In genomic region chr12:16228067-16228466, GRCh38 we compare ENCODE assay signal across 1 cellular context.
TF ChIP-seq lines count a peak whose summit lies in the region.

No MANE protein-coding gene starts in this region.

TF ChIP-seq in GM12878, 131 proteins besides CTCF, POLR2A, EP300 and RAD21 (continued from another document):
- no peak for TF ChIP-seq E2F8 (IDR thresholded peaks at IDR 0.05; ENCODE audit: low read depth, partially characterized antibody)
- TF ChIP-seq SMC3 (IDR thresholded peaks at IDR 0.05; ENCODE audit: borderline replicate concordance, low read length) = no peak
- TF ChIP-seq SUPT20H (IDR thresholded peaks at IDR 0.05; ENCODE audit: borderline replicate concordance, control insufficient read depth, low read depth, low read length) = no peak
- TF ChIP-seq RAD51 (IDR thresholded peaks at IDR 0.05) = no peak
- no peak for TF ChIP-seq MTA2 (IDR thresholded peaks at IDR 0.05; ENCODE audit: low read depth)
- no peak for TF ChIP-seq SUZ12 (IDR thresholded peaks at IDR 0.05; ENCODE audit: unreplicated experiment)
- TF ChIP-seq RELB (IDR thresholded peaks at IDR 0.05; ENCODE audit: low read depth) = no peak
TF ChIP-seq in GM12878: peak in this region for 0.
